Comparison of ENCODE assay signal across 8 cellular contexts in the genomic region with DNA sequence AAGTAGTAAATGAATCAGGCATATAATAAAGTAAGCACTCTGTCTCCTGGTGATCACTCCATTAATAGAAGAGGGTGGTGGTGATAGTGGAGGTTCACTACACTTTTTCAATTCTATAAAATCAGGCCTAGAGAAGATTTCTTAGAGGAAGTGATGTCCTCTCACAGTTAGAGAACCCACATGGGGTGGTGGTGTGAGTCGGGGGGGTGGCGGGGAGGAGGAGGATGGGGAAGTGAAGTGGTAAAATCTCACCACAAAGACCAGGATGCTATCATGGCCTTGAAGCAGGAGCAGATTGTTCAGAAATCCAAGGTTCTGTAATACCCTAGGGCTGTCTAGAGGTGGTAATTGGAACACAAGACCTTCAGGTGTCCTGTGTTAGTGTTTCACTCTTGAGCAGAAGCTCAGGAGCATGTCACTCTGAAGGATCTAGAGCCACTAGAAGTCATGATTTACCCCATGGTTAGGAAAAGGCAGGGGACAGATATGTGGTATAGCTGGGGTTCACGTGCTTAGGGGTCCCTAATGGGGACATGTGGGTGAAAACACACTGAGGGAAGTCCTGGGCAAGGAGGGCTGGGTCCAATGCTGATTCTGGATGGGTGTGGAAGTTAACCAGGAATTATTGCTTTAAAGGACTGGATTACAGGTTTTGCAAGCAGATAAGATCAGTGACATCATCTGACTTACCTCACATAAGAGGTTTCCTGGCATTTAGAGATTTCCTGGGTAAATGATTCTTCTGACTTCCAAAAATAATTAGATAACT. TPM values are rescaled to one million over a fixed set of nuclear protein-coding genes. Genes with fewer than 3 reads are reported as not detected.
DNase-seq lines count a peak whose midpoint lies in the region; ATAC-seq and TF ChIP-seq lines count a peak whose summit lies in the region.

No MANE protein-coding gene starts in this region.

- H2AFZ ChIP-seq in SK-N-SH (ENCODE audit: low read depth) = no peak overlapping the region

- H3K4me3 ChIP-seq in SK-N-SH (ENCODE audit: low read depth in 2 of 2, low read length in 1 of 2) (no peak overlapping the region), sigmoid colon (no peak overlapping the region)

- H3F3A ChIP-seq in SK-N-SH (replicated peaks; ENCODE audit: insufficient read depth) = no peaks in the 10 kb centered on the region

- no peaks in the 10 kb centered on the region for H3K4me1 ChIP-seq in SK-N-SH (ENCODE audit: control insufficient read depth in 1 of 2, insufficient read depth in 2 of 2, low read depth in 1 of 2, low read length in 1 of 2)
- H3K4me1 ChIP-seq in sigmoid colon = no peaks in the 10 kb centered on the region

- no peak for TF ChIP-seq POLR2A in sigmoid colon (IDR thresholded peaks at IDR 0.05)

- H3K27ac ChIP-seq in SK-N-SH (ENCODE audit: low read depth in 2 of 2, low read length in 1 of 2) = no peak overlapping the region
- H3K27ac ChIP-seq in sigmoid colon = peak overlapping the region in 3 of 4 donors; percentile 25 to 37 (median 36)

- no peak for TF ChIP-seq RAD21 in SK-N-SH (IDR thresholded peaks at IDR 0.05; ENCODE audit: low read length)

- intact Hi-C loops in sigmoid colon (cut with DNase I) = no loop called here

- POLR2A ChIA-PET in SK-N-SH (lab: Yijun Ruan, JAX) (no interaction called here), T-cell (lab: Charles Lee) (interaction anchor here (0.6 to 1.5 kb wide), 7 partner anchors 9 to 106 kb away, joined by 4 to 9 read pairs (median 6); a partner anchor contains a TSS)

- no peak overlapping the region for H3K9ac ChIP-seq in SK-N-SH

- 75% methylated on average over 3 of the region's 3 CpGs for WGBS in SK-N-SH (ENCODE audit: low lambda C conversion rate)
- 63 to 65% methylated on average over 3 of the region's 3 CpGs for WGBS in sigmoid colon, 2 donors

- H3K4me2 ChIP-seq in SK-N-SH = no peak overlapping the region

- no peaks in the 10 kb centered on the region for H4K20me1 ChIP-seq in SK-N-SH (ENCODE audit: insufficient read depth)

- TF ChIP-seq EP300 in SK-N-SH (IDR thresholded peaks at IDR 0.05; ENCODE audit: borderline replicate concordance in 1 of 2, low read depth in 1 of 2, low read length in 1 of 2) (no peak), sigmoid colon (IDR thresholded peaks at IDR 0.05) (no peak)

- peaks cover 41% of the 10 kb centered on the region for H3K36me3 Mint-ChIP-seq in T-cell

- H3K27ac Mint-ChIP-seq in T-cell = peak overlapping the region; percentile 80 to 91

- H3K9me3 Mint-ChIP-seq in T-cell = no peaks in the 10 kb centered on the region

- no peaks in the 10 kb centered on the region for H3K79me2 ChIP-seq in SK-N-SH (ENCODE audit: insufficient read depth)

- TF ChIP-seq CTCF in SK-N-SH (IDR thresholded peaks at IDR 0.05) (no peak), sigmoid colon (IDR thresholded peaks at IDR 0.05) (no peak)

- H3K27me3 ChIP-seq in SK-N-SH (ENCODE audit: insufficient read depth) (no peaks in the 10 kb centered on the region), sigmoid colon (no peaks in the 10 kb centered on the region)

- no peaks in the 10 kb centered on the region for H3K9me2 ChIP-seq in SK-N-SH

- CTCF ChIA-PET in SK-N-SH (lab: Yijun Ruan, JAX) = interaction anchor here (1.0 to 1.2 kb wide), 2 partner anchors 11 to 22 kb away, joined by 3 to 4 read pairs; no protein-coding TSS in a partner anchor
- CTCF ChIA-PET in T-cell (lab: Charles Lee) = interaction anchor here (0.5 to 1.5 kb wide), 10 partner anchors 9 to 229 kb away, joined by 3 to 15 read pairs (median 3); a partner anchor contains a TSS

- no peak for ATAC-seq in SK-N-SH treated with all-trans-retinoic acid at 6 μM for 48 hours
- peak; percentile 50 to 83 (median 66) for ATAC-seq in T-cell (replicated peaks in 1 of 4)

- H3K36me3 ChIP-seq in SK-N-SH (replicated peaks in 1 of 2; ENCODE audit: control insufficient read depth in 1 of 2, insufficient read depth in 2 of 2, low read length in 1 of 2) (no peaks in the 10 kb centered on the region), sigmoid colon (no peaks in the 10 kb centered on the region)

- H3K4me1 Mint-ChIP-seq in T-cell = peaks cover 27 to 52% (median 45%) of the 10 kb centered on the region in 3 donors

- no peaks in the 10 kb centered on the region for H3K27me3 Mint-ChIP-seq in T-cell

- peak overlapping the region; percentile 0 to 49 (median 11) for H3K4me3 Mint-ChIP-seq in T-cell

- DNase-seq in SK-N-SH = no peak
- DNase-seq in T-cell = peak in 33 of 34 experiments; percentile 8 to 71 (median 49)
- DNase-seq in dermis blood vessel endothelial cell = peak; percentile 7
- DNase-seq in sigmoid colon = no peak
- DNase-seq in HuH-7 (ENCODE audit: low spot score) = no peak
- DNase-seq in EL = no peak
- no peak for DNase-seq in NCI-H69 (lab: John Stamatoyannopoulos, UW)

- no peaks in the 10 kb centered on the region for H3K9me3 ChIP-seq in SK-N-SH
- no peaks in the 10 kb centered on the region for H3K9me3 ChIP-seq in sigmoid colon

TF ChIP-seq in SK-N-SH treated with all-trans-retinoic acid at 6 μM for 48 hours, 23 proteins besides CTCF, POLR2A, EP300 and RAD21 (continues in another document):
- TF ChIP-seq ISL1 (CRISPR knock-in tag; IDR thresholded peaks at IDR 0.05) (peak; percentile 82), ZFP3 (CRISPR knock-in tag; IDR thresholded peaks at IDR 0.05) (peak; percentile 36; the same call in 1 of the 2 replicates)
- TF ChIP-seq, protein P1, sequence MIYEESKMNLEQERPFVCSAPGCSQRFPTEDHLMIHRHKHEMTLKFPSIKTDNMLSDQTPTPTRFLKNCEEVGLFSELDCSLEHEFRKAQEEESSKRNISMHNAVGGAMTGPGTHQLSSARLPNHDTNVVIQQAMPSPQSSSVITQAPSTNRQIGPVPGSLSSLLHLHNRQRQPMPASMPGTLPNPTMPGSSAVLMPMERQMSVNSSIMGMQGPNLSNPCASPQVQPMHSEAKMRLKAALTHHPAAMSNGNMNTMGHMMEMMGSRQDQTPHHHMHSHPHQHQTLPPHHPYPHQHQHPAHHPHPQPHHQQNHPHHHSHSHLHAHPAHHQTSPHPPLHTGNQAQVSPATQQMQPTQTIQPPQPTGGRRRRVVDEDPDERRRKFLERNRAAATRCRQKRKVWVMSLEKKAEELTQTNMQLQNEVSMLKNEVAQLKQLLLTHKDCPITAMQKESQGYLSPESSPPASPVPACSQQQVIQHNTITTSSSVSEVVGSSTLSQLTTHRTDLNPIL (CRISPR knock-in tag; IDR thresholded peaks at IDR 0.05; ENCODE audit: low read depth) = peak; percentile 60; the same call in 1 of the 2 replicates

TF ChIP-seq in SK-N-SH, 30 proteins besides CTCF, POLR2A, EP300 and RAD21 (continues in another document):
- TF ChIP-seq MEF2A (IDR thresholded peaks at IDR 0.05; ENCODE audit: borderline replicate concordance, low read depth) = no peak
- TF ChIP-seq RCOR1 (IDR thresholded peaks at IDR 0.05; ENCODE audit: low read length) = no peak
- TF ChIP-seq, protein P2, sequence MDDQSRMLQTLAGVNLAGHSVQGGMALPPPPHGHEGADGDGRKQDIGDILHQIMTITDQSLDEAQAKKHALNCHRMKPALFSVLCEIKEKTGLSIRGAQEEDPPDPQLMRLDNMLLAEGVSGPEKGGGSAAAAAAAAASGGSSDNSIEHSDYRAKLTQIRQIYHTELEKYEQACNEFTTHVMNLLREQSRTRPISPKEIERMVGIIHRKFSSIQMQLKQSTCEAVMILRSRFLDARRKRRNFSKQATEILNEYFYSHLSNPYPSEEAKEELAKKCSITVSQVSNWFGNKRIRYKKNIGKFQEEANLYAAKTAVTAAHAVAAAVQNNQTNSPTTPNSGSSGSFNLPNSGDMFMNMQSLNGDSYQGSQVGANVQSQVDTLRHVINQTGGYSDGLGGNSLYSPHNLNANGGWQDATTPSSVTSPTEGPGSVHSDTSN (IDR thresholded peaks at IDR 0.05) = no peak
- no peak for TF ChIP-seq TAF1 (IDR thresholded peaks at IDR 0.05; ENCODE audit: borderline replicate concordance, low read depth, low read length)
- TF ChIP-seq RXRA (IDR thresholded peaks at IDR 0.05; ENCODE audit: borderline replicate concordance, low read depth) = no peak
- TF ChIP-seq NFIC (IDR thresholded peaks at IDR 0.05; ENCODE audit: borderline replicate concordance) = no peak
- no peak for TF ChIP-seq POLR2AphosphoS5 (IDR thresholded peaks at IDR 0.05; ENCODE audit: low read depth, low read length)
- TF ChIP-seq, protein P3, sequence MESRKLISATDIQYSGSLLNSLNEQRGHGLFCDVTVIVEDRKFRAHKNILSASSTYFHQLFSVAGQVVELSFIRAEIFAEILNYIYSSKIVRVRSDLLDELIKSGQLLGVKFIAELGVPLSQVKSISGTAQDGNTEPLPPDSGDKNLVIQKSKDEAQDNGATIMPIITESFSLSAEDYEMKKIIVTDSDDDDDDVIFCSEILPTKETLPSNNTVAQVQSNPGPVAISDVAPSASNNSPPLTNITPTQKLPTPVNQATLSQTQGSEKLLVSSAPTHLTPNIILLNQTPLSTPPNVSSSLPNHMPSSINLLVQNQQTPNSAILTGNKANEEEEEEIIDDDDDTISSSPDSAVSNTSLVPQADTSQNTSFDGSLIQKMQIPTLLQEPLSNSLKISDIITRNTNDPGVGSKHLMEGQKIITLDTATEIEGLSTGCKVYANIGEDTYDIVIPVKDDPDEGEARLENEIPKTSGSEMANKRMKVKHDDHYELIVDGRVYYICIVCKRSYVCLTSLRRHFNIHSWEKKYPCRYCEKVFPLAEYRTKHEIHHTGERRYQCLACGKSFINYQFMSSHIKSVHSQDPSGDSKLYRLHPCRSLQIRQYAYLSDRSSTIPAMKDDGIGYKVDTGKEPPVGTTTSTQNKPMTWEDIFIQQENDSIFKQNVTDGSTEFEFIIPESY (IDR thresholded peaks at IDR 0.05; ENCODE audit: borderline replicate concordance, low read depth) = no peak
- TF ChIP-seq GATA2 (CRISPR knock-in tag; IDR thresholded peaks at IDR 0.05) = no peak
- no peak for TF ChIP-seq TCF12 (IDR thresholded peaks at IDR 0.05)

RNA-seq across cellular contexts. Expression of a gene that starts 31.0 kb away (rescaled TPM):
- polyA plus RNA-seq in SK-N-SH (2012; rRNA removed) = 0.05 and 0.06 TPM in 2 replicates
- polyA plus RNA-seq in SK-N-SH (2012; cell fraction: cytosol; rRNA removed) = 0.01 and 0.04 TPM in 2 replicates
- polyA plus RNA-seq in SK-N-SH (2012; cell fraction: nucleus; rRNA removed) = 0.01 TPM in 1 of 2 replicates, not detected in the other
- 10 to 100 TPM; 33.6 to 70.1 (median 37.4) TPM for total RNA-seq in T-cell
- 4.3 and 9.4 TPM in 2 replicates for total RNA-seq in dermis blood vessel endothelial cell
- 1 to 10 TPM in 3 of 4 donors, under 1 TPM in 1; 0.95 to 5.9 (median 2.4) TPM for total RNA-seq in sigmoid colon
- polyA plus RNA-seq in sigmoid colon = 1 to 10 TPM; 4.8 to 5.8 (median 5.7) TPM

RNA-seq across cellular contexts. Expression of a gene that starts 42.1 kb away (rescaled TPM):
- polyA plus RNA-seq in SK-N-SH (2012; rRNA removed) = 17.6 and 22.3 TPM in 2 replicates
- polyA plus RNA-seq in SK-N-SH (2012; cell fraction: cytosol; rRNA removed) = 18.5 and 20.9 TPM in 2 replicates
- 13.2 and 14.4 TPM in 2 replicates for polyA plus RNA-seq in SK-N-SH (2012; cell fraction: nucleus; rRNA removed)
- total RNA-seq in T-cell = 100 to 1,000 TPM in 1 of 5 donors, 10 to 100 TPM in 4; 61.3 to 103 (median 67.5) TPM
- total RNA-seq in dermis blood vessel endothelial cell = 26.7 and 36.7 TPM in 2 replicates
- total RNA-seq in sigmoid colon = 10 to 100 TPM in 3 of 4 donors, 1 to 10 TPM in 1; 8.3 to 26.3 (median 23.7) TPM
- 10 to 100 TPM; 22.4 to 47.4 (median 33.1) TPM for polyA plus RNA-seq in sigmoid colon

Comparison
In these comparisons a context has a peak if more than half of its experiments do, and no peak if none do; other contexts are left out.
1. DNase-seq: peak in T-cell (33 of 34) and dermis blood vessel endothelial cell (single experiment); none in SK-N-SH (single experiment), sigmoid colon (single experiment), HuH-7 (single experiment), EL (single experiment) and NCI-H69 (single experiment).
2. H3K27ac ChIP-seq: peak in sigmoid colon (3 of 4); none in SK-N-SH (0 of 2).